Comparison of ENCODE assay signal across 20 cellular contexts in genomic region chr7:140048989-140049338, GRCh38. TPM values are rescaled to one million over a fixed set of nuclear protein-coding genes. Genes with fewer than 3 reads are reported as not detected.
DNase-seq lines count a peak whose midpoint lies in the region; ATAC-seq and TF ChIP-seq lines count a peak whose summit lies in the region.
"Had no signal": no experiment of that assay in that cellular context is flagged by ENCODE, and none has a peak within 500 bp of the region (broad histone marks: within the 10 kb centered on the region; RNA-seq: fewer than 3 reads in every experiment).

No MANE protein-coding gene starts in this region.

- H3K27me3 Mint-ChIP-seq in CD4-positive, CD25-positive, alpha-beta regulatory T cell, result no peaks in the 10 kb centered on the region
- H3K27me3 Mint-ChIP-seq in endothelial cell (ENCODE audit: unreplicated experiment) (no peaks in the 10 kb centered on the region), osteocyte (ENCODE audit: unreplicated experiment) (no peaks in the 10 kb centered on the region)

- intact Hi-C loops in PC-9 (cut with micrococcal nuclease; ENCODE audit: unreplicated experiment), result no loop called here

- no peak overlapping the region for H3K4me3 ChIP-seq in CD4-positive, CD25-positive, alpha-beta regulatory T cell (ENCODE audit: low read depth, low read length)
- H3K4me3 ChIP-seq in PC-9, result no peak overlapping the region
- H3K4me3 ChIP-seq: GM23248, SK-N-MC had no signal

- TF ChIP-seq CTCF in PC-9 (conservative IDR thresholded peaks at IDR 0.05) (no peak), endothelial cell (IDR thresholded peaks at IDR 0.05; ENCODE audit: unreplicated experiment) (no peak), osteocyte (IDR thresholded peaks at IDR 0.05) (no peak)

- peaks cover 5% of the 10 kb centered on the region for H3K4me1 ChIP-seq in CD4-positive, CD25-positive, alpha-beta regulatory T cell (ENCODE audit: control insufficient read depth, insufficient read depth, low read length, poor library complexity, severe bottlenecking)
- H3K4me1 ChIP-seq in PC-9 (replicated peaks; ENCODE audit: insufficient read depth), result peaks cover 12% of the 10 kb centered on the region

- H3K27ac Mint-ChIP-seq in CD4-positive, CD25-positive, alpha-beta regulatory T cell, result peak overlapping the region; percentile 59 to 81 (median 73)
- H3K27ac Mint-ChIP-seq in endothelial cell (ENCODE audit: unreplicated experiment) (peak overlapping the region; percentile 65), osteocyte (ENCODE audit: unreplicated experiment) (peak overlapping the region; percentile 18)
- H3K27ac Mint-ChIP-seq: CD8-positive, alpha-beta T cell had no signal

- peaks cover 62% of the 10 kb centered on the region for H3K36me3 ChIP-seq in CD4-positive, CD25-positive, alpha-beta regulatory T cell (ENCODE audit: control insufficient read depth, insufficient read depth, low read length)
- no peaks in the 10 kb centered on the region for H3K36me3 ChIP-seq in PC-9 (ENCODE audit: low read depth)

- no peaks in the 10 kb centered on the region for H3K79me2 ChIP-seq in PC-9 (ENCODE audit: low read depth)

- POLR2A ChIA-PET in PC-9 (lab: Charles Lee; ENCODE audit: unreplicated experiment), result interaction anchor here (0.6 kb wide), 1 partner anchor 43 kb away, joined by 12 read pairs; no protein-coding TSS in a partner anchor

- H4K20me1 ChIP-seq in PC-9 (ENCODE audit: insufficient read depth), result no peaks in the 10 kb centered on the region

- no peak for DNase-seq in CD4-positive, CD25-positive, alpha-beta regulatory T cell
- no peak for DNase-seq in PC-9
- DNase-seq in endothelial cell (ENCODE audit: low spot score), result no peak
- DNase-seq in osteocyte (ENCODE audit: extremely low spot score, unreplicated experiment), result no peak
- no peak for DNase-seq in DMS53 treated with DMSO at 0.1 percent for 48 hours (lab: John Stamatoyannopoulos, UW; ENCODE audit: unreplicated experiment)
- DNase-seq in NCI-H526 treated with DMSO at 0.1 percent for 48 hours (lab: John Stamatoyannopoulos, UW), result no peak
- DNase-seq: ACHN; AML-193; CD8-positive, alpha-beta T cell; GF-D8; GM23248; HCEC 1CT; NCI-H187; NCI-H226; NCI-H524 treated with DMSO at 0.1 percent for 48 hours; OCI-M1 had no signal

- H3K27ac ChIP-seq in CD4-positive, CD25-positive, alpha-beta regulatory T cell (ENCODE audit: insufficient read depth, low read length, poor library complexity, severe bottlenecking), result no peak overlapping the region
- H3K27ac ChIP-seq in PC-9, result no peak overlapping the region
- H3K27ac ChIP-seq: GM23248, HL-60, SK-N-MC had no signal

- no peak overlapping the region for H3K4me3 Mint-ChIP-seq in CD4-positive, CD25-positive, alpha-beta regulatory T cell
- H3K4me3 Mint-ChIP-seq in endothelial cell (ENCODE audit: unreplicated experiment) (no peak overlapping the region), osteocyte (ENCODE audit: unreplicated experiment) (no peak overlapping the region)
- H3K4me3 Mint-ChIP-seq: CD8-positive, alpha-beta T cell had no signal

- no peaks in the 10 kb centered on the region for H3K9me3 ChIP-seq in CD4-positive, CD25-positive, alpha-beta regulatory T cell (ENCODE audit: control insufficient read depth in 2 of 2, low read length in 2 of 2)
- no peaks in the 10 kb centered on the region for H3K9me3 ChIP-seq in PC-9 (ENCODE audit: insufficient read depth, low read depth)

- H3K9me2 ChIP-seq in PC-9 (ENCODE audit: insufficient read depth), result no peaks in the 10 kb centered on the region

- peak overlapping the region; percentile 37 for H3K4me2 ChIP-seq in PC-9

- peaks cover 53% of the 10 kb centered on the region for H3K36me3 Mint-ChIP-seq in CD4-positive, CD25-positive, alpha-beta regulatory T cell
- H3K36me3 Mint-ChIP-seq in endothelial cell (ENCODE audit: low read depth, unreplicated experiment), result peaks cover 11% of the 10 kb centered on the region
- H3K36me3 Mint-ChIP-seq in osteocyte (ENCODE audit: unreplicated experiment), result peaks cover 33% of the 10 kb centered on the region

- H2AFZ ChIP-seq in PC-9, result no peak overlapping the region
- H2AFZ ChIP-seq: GM23248 had no signal

- H3K9me3 Mint-ChIP-seq in CD4-positive, CD25-positive, alpha-beta regulatory T cell, result no peaks in the 10 kb centered on the region
- H3K9me3 Mint-ChIP-seq in endothelial cell (ENCODE audit: unreplicated experiment), result peaks cover 5% of the 10 kb centered on the region
- H3K9me3 Mint-ChIP-seq in osteocyte (ENCODE audit: unreplicated experiment), result no peaks in the 10 kb centered on the region
- H3K9me3 Mint-ChIP-seq: CD8-positive, alpha-beta T cell had no signal

- BruUV-seq in PC-9 (replicated peaks; lab: Mats Ljungman, UMichigan), result no TSS peak

- CTCF ChIA-PET in PC-9 (lab: Charles Lee), result no interaction called here

- 0 out of 2 replicates have a peak, but pooled peaks cover 10% of the 10 kb centered on the region for H3F3A ChIP-seq in PC-9 (ENCODE audit: insufficient read depth, low read depth)

- no peaks in the 10 kb centered on the region for H3K27me3 ChIP-seq in CD4-positive, CD25-positive, alpha-beta regulatory T cell (ENCODE audit: control insufficient read depth, insufficient read depth, low read length)
- H3K27me3 ChIP-seq in PC-9 (ENCODE audit: insufficient read depth, low read depth), result no peaks in the 10 kb centered on the region

- peaks cover 28 to 45% (median 32%) of the 10 kb centered on the region in 4 donors for H3K4me1 Mint-ChIP-seq in CD4-positive, CD25-positive, alpha-beta regulatory T cell
- peaks cover 23% of the 10 kb centered on the region for H3K4me1 Mint-ChIP-seq in endothelial cell (ENCODE audit: unreplicated experiment)
- H3K4me1 Mint-ChIP-seq in osteocyte (ENCODE audit: unreplicated experiment), result peaks cover 20% of the 10 kb centered on the region

- no peak for ATAC-seq in CD4-positive, CD25-positive, alpha-beta regulatory T cell (ENCODE audit: low read depth in 2 of 2)
- no peak for ATAC-seq in HG02938 (IDR thresholded peaks at IDR 0.05; ENCODE audit: unreplicated experiment)
- no peak for ATAC-seq in GM21723 (IDR thresholded peaks at IDR 0.05; ENCODE audit: unreplicated experiment)
- ATAC-seq: CD8-positive, alpha-beta T cell had no signal

RNA-seq across cellular contexts. Expression of gene PARP12, which starts 13.8 kb away (rescaled TPM):
- 258 TPM for total RNA-seq in CD4-positive, CD25-positive, alpha-beta regulatory T cell
- 10 to 100 TPM; 30.1 to 69.1 (median 48.9) TPM for polyA plus RNA-seq in CD4-positive, CD25-positive, alpha-beta regulatory T cell
- total RNA-seq in PC-9 (2021) (32.4 and 37.7 TPM in 2 replicates), endothelial cell (ENCODE audit: unreplicated experiment) (14.5 TPM), osteocyte (26.9 and 27.5 TPM in 2 replicates)

Comparison
In these comparisons a context has a peak if more than half of its experiments do, and no peak if none do; other contexts are left out.
1. H3K27ac Mint-ChIP-seq: peak in every context shown above with its lines; median percentile 73 in CD4-positive, CD25-positive, alpha-beta regulatory T cell; 65 in endothelial cell; 18 in osteocyte.